In the genomic region with DNA sequence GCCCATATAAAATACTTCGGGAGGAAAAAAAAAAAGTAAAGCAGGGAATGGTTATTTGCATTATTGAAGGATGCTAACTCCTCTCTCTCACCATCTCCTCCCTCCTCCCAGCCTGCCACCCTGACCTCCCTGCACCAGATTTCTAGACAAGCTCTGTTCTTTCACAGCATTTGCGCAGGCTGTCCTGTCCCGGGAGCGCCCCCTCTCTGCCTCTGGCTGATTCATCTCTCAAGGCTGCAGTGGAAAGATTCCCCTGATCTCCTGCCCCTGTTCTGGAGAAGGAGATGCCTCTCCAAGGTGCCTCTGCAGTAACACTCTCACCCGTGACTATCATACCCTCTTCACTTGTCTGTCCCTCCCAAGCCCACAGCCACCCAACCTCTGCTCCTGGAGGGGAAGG, we compare ENCODE assay signal across 16 cellular contexts. TPM values are rescaled to one million over a fixed set of nuclear protein-coding genes. Genes with fewer than 3 reads are reported as not detected.
DNase-seq lines count a peak whose midpoint lies in the region; ATAC-seq and TF ChIP-seq lines count a peak whose summit lies in the region.
"Had no signal": no experiment of that assay in that cellular context is flagged by ENCODE, and none has a peak within 500 bp of the region (broad histone marks: within the 10 kb centered on the region; RNA-seq: fewer than 3 reads in every experiment).

No MANE protein-coding gene starts in this region.

- H3K27ac Mint-ChIP-seq in endothelial cell (ENCODE audit: unreplicated experiment) = no peak overlapping the region
- H3K27ac Mint-ChIP-seq: activated naive CD8-positive, alpha-beta T cell treated with anti-CD3 and anti-CD28 coated beads, Interleukin-2, amount 10 ng/mL, durations not matched to agents 7 days and 5 days; B cell; stimulated activated memory B cell treated with anti-CD40 and anti-IgM and Interleukin-4, amounts not matched to agents 10 μg/mL and 1 μg/mL and 100 μg/mL, for 72 hours had no signal

- DNase-seq in OCI-M1 (lab: John Stamatoyannopoulos, UW) (peak; percentile 56), endothelial cell (ENCODE audit: low spot score) (peak; percentile 20), mucosa of gallbladder (ENCODE audit: low spot score) (no peak)
- DNase-seq in activated naive CD4-positive, alpha-beta T cell treated with Interleukin-2 at 50 U/mL for 16 hours = no peak
- DNase-seq: activated naive CD8-positive, alpha-beta T cell treated with anti-CD3 and anti-CD28 coated beads, Interleukin-2, amount 10 ng/mL, durations not matched to agents 7 days and 5 days; kidney; NCI-H2029 treated with DMSO at 0.1 percent for 48 hours; stimulated activated CD4-positive, alpha-beta T cell treated with anti-CD3 and anti-CD28 coated beads, Interleukin-2, amount 100 ng/mL, for 24 hours had no signal

- H3K27ac ChIP-seq in 22Rv1 = no peak overlapping the region
- H3K27ac ChIP-seq: prostate gland had no signal

- TF ChIP-seq CTCF in 22Rv1 (IDR thresholded peaks at IDR 0.05) (peak; percentile 40), GM12872 (IDR thresholded peaks at IDR 0.05; ENCODE audit: insufficient read depth, low read depth, low read length) (0 out of 3 replicates have a peak, but pooled peaks have one; percentile 17), endothelial cell (IDR thresholded peaks at IDR 0.05; ENCODE audit: unreplicated experiment) (no peak)

- ATAC-seq in HG02885 (IDR thresholded peaks at IDR 0.05; ENCODE audit: poor library complexity, unreplicated experiment) (no peak), GM18867 (IDR thresholded peaks at IDR 0.05; ENCODE audit: unreplicated experiment) (no peak)
- ATAC-seq: stimulated activated memory B cell treated with anti-CD40 and anti-IgM and Interleukin-4, amounts not matched to agents 10 μg/mL and 1 μg/mL and 100 μg/mL, for 72 hours had no signal

- H3K4me1 Mint-ChIP-seq in endothelial cell (ENCODE audit: unreplicated experiment) = no peaks in the 10 kb centered on the region
- H3K4me1 Mint-ChIP-seq: activated naive CD8-positive, alpha-beta T cell treated with anti-CD3 and anti-CD28 coated beads, Interleukin-2, amount 10 ng/mL, durations not matched to agents 7 days and 5 days; B cell; stimulated activated memory B cell treated with anti-CD40 and anti-IgM and Interleukin-4, amounts not matched to agents 10 μg/mL and 1 μg/mL and 100 μg/mL, for 72 hours had no signal

- no peaks in the 10 kb centered on the region for H3K9me3 Mint-ChIP-seq in endothelial cell (ENCODE audit: unreplicated experiment)
- H3K9me3 Mint-ChIP-seq: activated naive CD8-positive, alpha-beta T cell treated with anti-CD3 and anti-CD28 coated beads, Interleukin-2, amount 10 ng/mL, durations not matched to agents 7 days and 5 days; stimulated activated memory B cell treated with anti-CD40 and anti-IgM and Interleukin-4, amounts not matched to agents 10 μg/mL and 1 μg/mL and 100 μg/mL, for 72 hours had no signal

- H3K4me3 Mint-ChIP-seq in endothelial cell (ENCODE audit: unreplicated experiment) = no peak overlapping the region
- H3K4me3 Mint-ChIP-seq: activated naive CD8-positive, alpha-beta T cell treated with anti-CD3 and anti-CD28 coated beads, Interleukin-2, amount 10 ng/mL, durations not matched to agents 7 days and 5 days; B cell; stimulated activated memory B cell treated with anti-CD40 and anti-IgM and Interleukin-4, amounts not matched to agents 10 μg/mL and 1 μg/mL and 100 μg/mL, for 72 hours had no signal

- no peaks in the 10 kb centered on the region for H3K36me3 Mint-ChIP-seq in endothelial cell (ENCODE audit: low read depth, unreplicated experiment)
- H3K36me3 Mint-ChIP-seq: activated naive CD8-positive, alpha-beta T cell treated with anti-CD3 and anti-CD28 coated beads, Interleukin-2, amount 10 ng/mL, durations not matched to agents 7 days and 5 days had no signal

- H3K27me3 Mint-ChIP-seq in endothelial cell (ENCODE audit: unreplicated experiment) = no peaks in the 10 kb centered on the region
- H3K27me3 Mint-ChIP-seq: B cell; stimulated activated memory B cell treated with anti-CD40 and anti-IgM and Interleukin-4, amounts not matched to agents 10 μg/mL and 1 μg/mL and 100 μg/mL, for 72 hours had no signal

RNA-seq across cellular contexts. Expression of a gene that starts 38.5 kb away (rescaled TPM):
- total RNA-seq in endothelial cell (ENCODE audit: unreplicated experiment) (0.15 TPM), mucosa of gallbladder (30.4 TPM)
- total RNA-seq: activated naive CD8-positive, alpha-beta T cell treated with anti-CD3 and anti-CD28 coated beads, Interleukin-2, amount 10 ng/mL, durations not matched to agents 7 days and 5 days had no signal

RNA-seq across cellular contexts. Expression of a gene that starts 38.9 kb away (rescaled TPM):
- not detected for total RNA-seq in endothelial cell (ENCODE audit: unreplicated experiment)
- total RNA-seq in mucosa of gallbladder = 16.0 TPM
- total RNA-seq: activated naive CD8-positive, alpha-beta T cell treated with anti-CD3 and anti-CD28 coated beads, Interleukin-2, amount 10 ng/mL, durations not matched to agents 7 days and 5 days; T-helper 2 cell treated with Interferon-gamma antibody and Interleukin-4, amounts not matched to agents 100 ng/mL and 5 ng/mL, for 36 hours had no signal

Comparison
In these comparisons a context has a peak if more than half of its experiments do, and no peak if none do; other contexts are left out.
1. DNase-seq: peak in OCI-M1 (single experiment) and endothelial cell (single experiment); none in mucosa of gallbladder (single experiment) and activated naive CD4-positive, alpha-beta T cell treated with Interleukin-2 at 50 U/mL for 16 hours (single experiment).
2. RNA of a gene that starts 38.5 kb away (total RNA-seq): 30.4 TPM in mucosa of gallbladder (single experiment); 0.15 TPM in endothelial cell (single experiment); every median in the first group is over 10 times any median in the second.
3. RNA of a gene that starts 38.9 kb away (total RNA-seq): 16.0 TPM in mucosa of gallbladder (single experiment); not detected in endothelial cell (single experiment); every median in the first group is over 10 times any median in the second.